Comparison of ENCODE assay signal across 26 cellular contexts in the genomic region with DNA sequence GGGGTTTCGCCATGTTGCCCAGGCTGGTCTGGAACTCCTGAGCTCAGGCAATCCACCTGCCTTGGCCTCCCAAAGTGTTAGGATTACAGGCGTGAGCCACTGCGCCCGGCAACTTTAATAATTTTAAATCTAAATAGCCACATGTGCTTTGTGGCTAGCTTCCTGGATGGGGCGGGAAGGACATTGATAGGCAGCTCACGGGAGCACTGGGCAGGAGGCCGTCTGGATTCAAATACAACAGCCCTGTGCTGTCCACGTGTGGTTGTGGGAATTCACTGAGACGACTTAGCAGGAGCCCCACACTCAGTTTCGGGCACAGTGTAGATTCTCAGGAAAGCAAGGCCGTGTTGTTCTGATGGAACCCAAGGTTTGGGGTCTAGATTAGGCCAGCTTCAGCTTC.
"Had no signal": no experiment of that assay in that cellular context is flagged by ENCODE, and none has a peak within 500 bp of the region (broad histone marks: within the 10 kb centered on the region; RNA-seq: fewer than 3 reads in every experiment).

No MANE protein-coding gene starts in this region.

- DNase-seq: activated CD4-positive, alpha-beta T cell treated with anti-CD3 and anti-CD28 coated beads for 4 hours; activated CD4-positive, alpha-beta T cell treated with anti-CD3 and anti-CD28 coated beads, Interleukin-2, amount 50 U/mL, for 4 hours; activated effector memory CD4-positive, alpha-beta T cell treated with Interleukin-2 at 50 U/mL for 16 hours; activated naive CD4-positive, alpha-beta T cell treated with Interleukin-2 at 50 U/mL for 16 hours; anterior cingulate cortex; dermis blood vessel endothelial cell; effector CD4-positive, alpha-beta T cell; foreskin keratinocyte; heart right ventricle; naive thymus-derived CD8-positive, alpha-beta T cell; ovary; retina; stimulated activated CD4-positive, alpha-beta T cell treated with anti-CD3 and anti-CD28 coated beads, Interleukin-12 subunit alpha, Interleukin-12 subunit beta, amount 100 ng/mL, for 4 hours; stimulated activated CD4-positive, alpha-beta T cell treated with anti-CD3 and anti-CD28 coated beads, Interleukin-4, amount 100 ng/mL, for 24 hours; uterus had no signal

- H3K9me3 ChIP-seq: esophagus muscularis mucosa, heart right ventricle, ovary, prostate gland, thoracic aorta, uterus had no signal

- H3K36me3 Mint-ChIP-seq: activated naive CD8-positive, alpha-beta T cell; naive thymus-derived CD8-positive, alpha-beta T cell; type B pancreatic cell had no signal

- H3K36me3 ChIP-seq: esophagus muscularis mucosa, heart right ventricle, ovary, prostate gland, thoracic aorta, uterus had no signal

- H3K9me3 Mint-ChIP-seq: stimulated activated effector memory CD8-positive, alpha-beta T cell treated with anti-CD3 and anti-CD28 coated beads, Interleukin-12 subunit alpha, Interleukin-12 subunit beta, amount 100 ng/mL, for 72 hours; stimulated activated naive CD8-positive, alpha-beta T cell treated with anti-CD3 and anti-CD28 coated beads, Interleukin-15, Interleukin-2, amounts not matched to agents 100 ng/mL and 50 ng/mL, for 24 hours had no signal

- H3K4me3 ChIP-seq: esophagus muscularis mucosa, heart right ventricle, ovary, prostate gland, skin epidermis, thoracic aorta, uterus had no signal

- FAIRE-seq: bronchial epithelial cell, colon had no signal

- H3K27me3 ChIP-seq: esophagus muscularis mucosa, foreskin keratinocyte, heart right ventricle, ovary, uterus had no signal

- H3K27ac Mint-ChIP-seq: activated naive CD8-positive, alpha-beta T cell; naive thymus-derived CD8-positive, alpha-beta T cell; stimulated activated effector memory CD8-positive, alpha-beta T cell treated with anti-CD3 and anti-CD28 coated beads, Interleukin-12 subunit alpha, Interleukin-12 subunit beta, amount 100 ng/mL, for 72 hours had no signal

- H3K4me3 Mint-ChIP-seq: activated naive CD8-positive, alpha-beta T cell; naive thymus-derived CD8-positive, alpha-beta T cell; stimulated activated effector memory CD8-positive, alpha-beta T cell treated with anti-CD3 and anti-CD28 coated beads, Interleukin-12 subunit alpha, Interleukin-12 subunit beta, amount 100 ng/mL, for 72 hours; stimulated activated naive CD8-positive, alpha-beta T cell treated with anti-CD3 and anti-CD28 coated beads, Interleukin-15, Interleukin-2, amounts not matched to agents 100 ng/mL and 50 ng/mL, for 24 hours had no signal

- ATAC-seq: foreskin keratinocyte; heart right ventricle; naive thymus-derived CD8-positive, alpha-beta T cell; sciatic nerve; stimulated activated effector memory CD8-positive, alpha-beta T cell treated with anti-CD3 and anti-CD28 coated beads, Interleukin-12 subunit alpha, Interleukin-12 subunit beta, amount 100 ng/mL, for 72 hours had no signal

- H3K27ac ChIP-seq: esophagus muscularis mucosa, foreskin keratinocyte, heart right ventricle, ovary, prostate gland, skin epidermis, thoracic aorta, uterus had no signal
